Comparison of ENCODE assay signal across 8 cellular contexts in the genomic region with DNA sequence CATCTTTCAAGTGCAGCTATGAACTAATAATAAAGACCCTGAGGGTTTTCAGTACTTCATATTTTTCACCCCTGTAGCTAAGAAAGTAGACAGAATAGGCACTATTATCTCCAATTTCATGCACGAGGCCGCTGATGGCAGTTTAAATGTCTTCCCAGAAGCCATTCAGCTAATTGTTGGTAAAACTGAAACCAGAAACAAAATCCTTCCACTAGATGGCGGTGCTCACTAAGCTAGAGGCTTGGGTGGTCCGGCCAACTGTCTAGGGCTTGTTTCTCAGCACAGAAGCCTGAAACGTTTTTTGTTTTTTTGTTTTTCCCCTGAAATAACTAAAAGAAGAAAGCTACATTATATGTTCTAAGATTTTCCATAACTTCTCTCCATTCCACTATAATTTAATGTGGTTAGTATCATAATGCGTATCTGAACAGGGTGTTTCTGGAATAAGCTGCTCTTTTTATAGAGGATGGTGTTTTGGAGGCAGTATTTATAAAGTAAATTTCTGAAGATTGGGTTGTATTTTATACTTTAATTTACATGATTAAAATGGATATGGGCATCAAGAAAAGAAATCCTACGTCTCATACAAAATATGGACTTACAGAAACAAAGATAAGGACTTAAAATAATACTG.
DNase-seq lines count a peak whose midpoint lies in the region; ATAC-seq, FAIRE-seq and TF ChIP-seq lines count a peak whose summit lies in the region.

No MANE protein-coding gene starts in this region.

- FAIRE-seq in endothelial cell of umbilical vein (lab: Jason Lieb, UNC): peak; percentile 90

- H3K4me1 ChIP-seq in endothelial cell of umbilical vein (ENCODE audit: control insufficient read depth, extremely low read depth, insufficient read depth, low read length): no peaks in the 10 kb centered on the region

- H3K79me2 ChIP-seq in endothelial cell of umbilical vein (ENCODE audit: control insufficient read depth, insufficient read depth, low read length): no peaks in the 10 kb centered on the region

- ATAC-seq in GM21447 (IDR thresholded peaks at IDR 0.05; ENCODE audit: unreplicated experiment): peak; percentile 86
- ATAC-seq in activated CD8-positive, alpha-beta memory T cell treated with anti-CD3 and anti-CD28 coated beads, Interleukin-2, amount 10 ng/mL, durations not matched to agents 7 days and 5 days: peak; percentile 97
- ATAC-seq in stimulated activated naive CD8-positive, alpha-beta T cell treated with anti-CD3 and anti-CD28 coated beads, Interleukin-15, amount 100 ng/mL, for 72 hours: peak; percentile 92

- DNase-seq in DMS53 (lab: John Stamatoyannopoulos, UW): peak; percentile 85
- DNase-seq in HS-27A (ENCODE audit: low read depth): peak; percentile 45
- DNase-seq in NCI-H82 treated with DMSO at 0.1 percent for 48 hours (lab: John Stamatoyannopoulos, UW; ENCODE audit: unreplicated experiment): peak; percentile 85
- DNase-seq in activated CD8-positive, alpha-beta memory T cell treated with anti-CD3 and anti-CD28 coated beads, Interleukin-2, amount 10 ng/mL, durations not matched to agents 7 days and 5 days: peak; percentile 80
- DNase-seq in endothelial cell of umbilical vein (ENCODE audit: low read depth, low spot score): peak; percentile 78
- DNase-seq in mucosa of gallbladder (ENCODE audit: low spot score): peak; percentile 65
- DNase-seq in stimulated activated naive CD8-positive, alpha-beta T cell treated with anti-CD3 and anti-CD28 coated beads, Interleukin-15, amount 100 ng/mL, for 72 hours: peak; percentile 68 to 72

- H3K4me3 ChIP-seq in endothelial cell of umbilical vein (replicated peaks in 1 of 3; ENCODE audit: insufficient read depth in 1 of 3, low read depth in 1 of 3, low read length in 3 of 3): no peak overlapping the region

- no peaks in the 10 kb centered on the region for H3K36me3 ChIP-seq in endothelial cell of umbilical vein (ENCODE audit: control insufficient read depth in 2 of 2, extremely low read depth in 1 of 2, insufficient read depth in 2 of 2, low read length in 2 of 2)

- peaks cover 0 to 2% of the 10 kb centered on the region in 2 experiments for H3K27me3 ChIP-seq in endothelial cell of umbilical vein (ENCODE audit: control insufficient read depth in 2 of 2, insufficient read depth in 2 of 2, low read length in 2 of 2)

- peaks cover 15% of the 10 kb centered on the region for H3K4me1 Mint-ChIP-seq in activated CD8-positive, alpha-beta memory T cell treated with anti-CD3 and anti-CD28 coated beads, Interleukin-2, amount 10 ng/mL, durations not matched to agents 7 days and 5 days
- H3K4me1 Mint-ChIP-seq in stimulated activated naive CD8-positive, alpha-beta T cell treated with anti-CD3 and anti-CD28 coated beads, Interleukin-15, amount 100 ng/mL, for 72 hours: peaks cover 18% of the 10 kb centered on the region

- intact Hi-C loops in endothelial cell of umbilical vein (cut with micrococcal nuclease): loop anchor here (1.0 to 10.0 kb wide), 6 partner anchors 61 to 1473 kb away; no protein-coding TSS in a partner anchor

- TF ChIP-seq POLR2A in endothelial cell of umbilical vein (IDR thresholded peaks at IDR 0.05; ENCODE audit: low read depth, low read length): no peak

- H3K9me1 ChIP-seq in endothelial cell of umbilical vein (replicated peaks; ENCODE audit: control insufficient read depth, extremely low read depth, insufficient read depth, low read length): no peaks in the 10 kb centered on the region

- no peaks in the 10 kb centered on the region for H3K9me3 Mint-ChIP-seq in activated CD8-positive, alpha-beta memory T cell treated with anti-CD3 and anti-CD28 coated beads, Interleukin-2, amount 10 ng/mL, durations not matched to agents 7 days and 5 days (ENCODE audit: low read depth)
- H3K9me3 Mint-ChIP-seq in stimulated activated naive CD8-positive, alpha-beta T cell treated with anti-CD3 and anti-CD28 coated beads, Interleukin-15, amount 100 ng/mL, for 72 hours: no peaks in the 10 kb centered on the region

- peak; percentile 72 to 73 for TF ChIP-seq CTCF in endothelial cell of umbilical vein (IDR thresholded peaks at IDR 0.05; ENCODE audit: extremely low read depth in 1 of 2, insufficient read depth in 1 of 2, low read depth in 1 of 2, low read length in 2 of 2)

- no peak overlapping the region for H3K4me3 Mint-ChIP-seq in activated CD8-positive, alpha-beta memory T cell treated with anti-CD3 and anti-CD28 coated beads, Interleukin-2, amount 10 ng/mL, durations not matched to agents 7 days and 5 days
- peak overlapping the region; percentile 20 to 48 for H3K4me3 Mint-ChIP-seq in stimulated activated naive CD8-positive, alpha-beta T cell treated with anti-CD3 and anti-CD28 coated beads, Interleukin-15, amount 100 ng/mL, for 72 hours

- BruUV-seq in endothelial cell of umbilical vein (replicated peaks; lab: Mats Ljungman, UMichigan): no TSS peak

- POLR2A ChIA-PET in endothelial cell of umbilical vein (lab: Charles Lee): no interaction called here

- H3K36me3 Mint-ChIP-seq in activated CD8-positive, alpha-beta memory T cell treated with anti-CD3 and anti-CD28 coated beads, Interleukin-2, amount 10 ng/mL, durations not matched to agents 7 days and 5 days: no peaks in the 10 kb centered on the region

- no peak overlapping the region for H3K27ac ChIP-seq in endothelial cell of umbilical vein (ENCODE audit: insufficient read depth, low read depth, low read length)

- dilution Hi-C loops in endothelial cell of umbilical vein (cut with MboI; ENCODE audit: extremely low pct_ligation_motif_present, low sequenced_read_pairs): no loop called here

- no peak overlapping the region for H3K9ac ChIP-seq in endothelial cell of umbilical vein (replicated peaks; ENCODE audit: extremely low read depth, insufficient read depth, low read length)

- CTCF ChIA-PET in activated CD8-positive, alpha-beta memory T cell treated with anti-CD3 and anti-CD28 coated beads, Interleukin-2, amount 10 ng/mL, durations not matched to agents 7 days and 5 days (lab: Charles Lee): interaction anchor here (0.5 to 2.5 kb wide), 35 partner anchors 9 to 1478 kb away, joined by 3 to 41 read pairs (median 5); no protein-coding TSS in a partner anchor
- CTCF ChIA-PET in endothelial cell of umbilical vein (lab: Charles Lee): interaction anchor here (0.6 to 6.7 kb wide), 46 partner anchors 11 to 1534 kb away, joined by 3 to 209 read pairs (median 4); partner anchors contain the start of gene SYT4

- H3K9me3 ChIP-seq in endothelial cell of umbilical vein (replicated peaks; ENCODE audit: control insufficient read depth, insufficient read depth, low read length): no peaks in the 10 kb centered on the region

- H3K4me2 ChIP-seq in endothelial cell of umbilical vein (ENCODE audit: insufficient read depth, low read length): no peak overlapping the region

- no peaks in the 10 kb centered on the region for H4K20me1 ChIP-seq in endothelial cell of umbilical vein (replicated peaks; ENCODE audit: control insufficient read depth, extremely low read depth, insufficient read depth, low read length)

- peak overlapping the region; percentile 81 for H2AFZ ChIP-seq in endothelial cell of umbilical vein (ENCODE audit: low read depth, low read length)

- H3K27ac Mint-ChIP-seq in activated CD8-positive, alpha-beta memory T cell treated with anti-CD3 and anti-CD28 coated beads, Interleukin-2, amount 10 ng/mL, durations not matched to agents 7 days and 5 days: peak overlapping the region; percentile 86
- H3K27ac Mint-ChIP-seq in stimulated activated naive CD8-positive, alpha-beta T cell treated with anti-CD3 and anti-CD28 coated beads, Interleukin-15, amount 100 ng/mL, for 72 hours: peak overlapping the region; percentile 97 to 98

- peaks cover 12% of the 10 kb centered on the region for H3K27me3 Mint-ChIP-seq in activated CD8-positive, alpha-beta memory T cell treated with anti-CD3 and anti-CD28 coated beads, Interleukin-2, amount 10 ng/mL, durations not matched to agents 7 days and 5 days
- H3K27me3 Mint-ChIP-seq in stimulated activated naive CD8-positive, alpha-beta T cell treated with anti-CD3 and anti-CD28 coated beads, Interleukin-15, amount 100 ng/mL, for 72 hours: peaks cover 17% of the 10 kb centered on the region

TF ChIP-seq in endothelial cell of umbilical vein, 7 proteins besides CTCF, POLR2A, EP300 and RAD21:
- no peak for TF ChIP-seq GATA2 (IDR thresholded peaks at IDR 0.05; ENCODE audit: insufficient read depth, insufficient read length, low read depth, low read length)
- TF ChIP-seq JUN (IDR thresholded peaks at IDR 0.05; ENCODE audit: borderline replicate concordance, insufficient read depth, insufficient read length, low read depth): no peak
- TF ChIP-seq, protein P1, sequence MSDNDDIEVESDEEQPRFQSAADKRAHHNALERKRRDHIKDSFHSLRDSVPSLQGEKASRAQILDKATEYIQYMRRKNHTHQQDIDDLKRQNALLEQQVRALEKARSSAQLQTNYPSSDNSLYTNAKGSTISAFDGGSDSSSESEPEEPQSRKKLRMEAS (IDR thresholded peaks at IDR 0.05; ENCODE audit: insufficient read depth, insufficient read length): no peak
- TF ChIP-seq POLR2AphosphoS5 (IDR thresholded peaks at IDR 0.05; ENCODE audit: insufficient read depth, low read depth, low read length): no peak
- TF ChIP-seq FOS (IDR thresholded peaks at IDR 0.05; ENCODE audit: borderline replicate concordance, insufficient read depth, low read length): no peak
- no peak for TF ChIP-seq EZH2 (IDR thresholded peaks at IDR 0.05; ENCODE audit: borderline replicate concordance, low read depth, low read length, severe bottlenecking)
- TF ChIP-seq MYC (IDR thresholded peaks at IDR 0.05; ENCODE audit: low read depth, low read length): no peak
